Comparison of ENCODE assay signal across 15 cellular contexts in the genomic region with DNA sequence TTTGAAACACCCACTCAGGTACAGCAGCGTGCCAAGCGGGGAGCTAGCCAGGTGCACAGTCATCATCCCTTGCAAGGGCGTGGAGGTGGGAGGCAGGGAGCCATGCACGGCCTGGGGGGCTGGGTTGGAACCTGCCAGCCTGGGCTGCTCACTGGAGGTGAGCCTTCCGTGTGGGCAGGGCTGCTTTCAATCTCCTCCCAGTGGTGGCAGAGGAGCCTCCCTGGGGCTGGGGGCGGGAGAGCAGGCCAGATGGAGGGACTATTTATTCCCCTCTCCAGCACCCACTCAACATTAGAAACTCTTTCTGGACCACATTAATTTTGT.
DNase-seq lines count a peak whose midpoint lies in the region; ATAC-seq, FAIRE-seq and TF ChIP-seq lines count a peak whose summit lies in the region.
"Had no signal": no experiment of that assay in that cellular context is flagged by ENCODE, and none has a peak within 500 bp of the region (broad histone marks: within the 10 kb centered on the region; RNA-seq: fewer than 3 reads in every experiment).

No MANE protein-coding gene starts in this region.

- BruUV-seq in MCF 10A (replicated peaks; lab: Mats Ljungman, UMichigan), result no TSS peak

- no peak for TF ChIP-seq POLR2A in A549 (IDR thresholded peaks at IDR 0.05; ENCODE audit: low read length)

- no peaks in the 10 kb centered on the region for H3K4me1 Mint-ChIP-seq in MCF 10A (ENCODE audit: insufficient read depth, unreplicated experiment)
- H3K4me1 Mint-ChIP-seq: activated T-helper 17 cell treated with anti-CD3 and anti-CD28 coated beads, Interleukin-2, amount 50 U/mL, for 72 hours had no signal

- H3K4me1 ChIP-seq in A549 (no peaks in the 10 kb centered on the region), lower lobe of right lung (no peaks in the 10 kb centered on the region)
- H3K4me1 ChIP-seq: SJSA1 had no signal

- DNase-seq in A549 (ENCODE audit: low read depth in 1 of 2, low spot score in 1 of 2) (no peak), HPDE6-E6E7 (ENCODE audit: extremely low spot score) (peak; percentile 19), MCF 10A (ENCODE audit: unreplicated experiment) (peak; percentile 45), lower lobe of right lung (no peak), dermis blood vessel endothelial cell (no peak), SKM-1 treated with dmso at 0.1 percent for 144 hours (lab: John Stamatoyannopoulos, UW; ENCODE audit: unreplicated experiment) (no peak)
- DNase-seq in stimulated activated naive CD4-positive, alpha-beta T cell (lab: John Stamatoyannopoulos, UW), result no peak
- DNase-seq: NCI-H187 treated with DMSO at 0.1 percent for 48 hours; NK-92 treated with Interleukin-12 subunit alpha and Interleukin-12 subunit beta, amount 100 ng/mL, for 24 hours had no signal

- FAIRE-seq in A549 (lab: Jason Lieb, UNC), result no peak
- FAIRE-seq: H54 had no signal

- peaks cover 17% of the 10 kb centered on the region for H3K36me3 ChIP-seq in lower lobe of right lung
- H3K36me3 ChIP-seq: SJSA1 had no signal

- H3K27me3 ChIP-seq in lower lobe of right lung (ENCODE audit: low read depth), result no peaks in the 10 kb centered on the region
- H3K27me3 ChIP-seq: neutrophil, SJSA1 had no signal

- CTCF ChIA-PET in A549 (lab: Yijun Ruan, JAX), result interaction anchor here (0.6 to 6.3 kb wide), 30 partner anchors 9 to 467 kb away, joined by 3 to 50 read pairs (median 4); no protein-coding TSS in a partner anchor
- CTCF ChIA-PET in MCF 10A (lab: Yijun Ruan, JAX), result interaction anchor here (0.6 to 2.6 kb wide), 20 partner anchors 9 to 440 kb away, joined by 3 to 19 read pairs (median 5); no protein-coding TSS in a partner anchor

- H3K9me3 ChIP-seq in A549 (no peaks in the 10 kb centered on the region), lower lobe of right lung (no peaks in the 10 kb centered on the region)
- H3K9me3 ChIP-seq: neutrophil, SJSA1 had no signal

- intact Hi-C loops in MCF 10A (cut with micrococcal nuclease) (no loop called here), lower lobe of right lung (cut with DNase I) (no loop called here)

- no peak for TF ChIP-seq RAD21 in A549 (conservative IDR thresholded peaks at IDR 0.05 in 1 of 2, IDR thresholded peaks at IDR 0.05 in 1 of 2)

- TF ChIP-seq CTCF in A549 (IDR thresholded peaks at IDR 0.05) (no peak), MCF 10A (IDR thresholded peaks at IDR 0.05; ENCODE audit: unreplicated experiment) (no peak), lower lobe of right lung (IDR thresholded peaks at IDR 0.05) (no peak)

- peaks cover 29% of the 10 kb centered on the region for H3K36me3 Mint-ChIP-seq in MCF 10A (ENCODE audit: insufficient read depth, unreplicated experiment)

- H3K4me3 ChIP-seq in A549, result no peak overlapping the region
- H3K4me3 ChIP-seq in lower lobe of right lung, result no peak overlapping the region
- H3K4me3 ChIP-seq: SJSA1 had no signal

- ATAC-seq in A549 (peak; percentile 27 to 42; a peak in 3 of 6 replicates), lower lobe of right lung (peak; percentile 8 to 19), GM21367 (IDR thresholded peaks at IDR 0.05; ENCODE audit: unreplicated experiment) (no peak)

- no peak overlapping the region for H3K27ac Mint-ChIP-seq in MCF 10A (ENCODE audit: low read depth, unreplicated experiment)
- H3K27ac Mint-ChIP-seq: activated T-helper 17 cell treated with anti-CD3 and anti-CD28 coated beads, Interleukin-2, amount 50 U/mL, for 72 hours had no signal

- H3K27me3 Mint-ChIP-seq in MCF 10A (ENCODE audit: insufficient read depth, unreplicated experiment), result no peaks in the 10 kb centered on the region
- H3K27me3 Mint-ChIP-seq: activated T-helper 17 cell treated with anti-CD3 and anti-CD28 coated beads, Interleukin-2, amount 50 U/mL, for 72 hours had no signal

- 84% methylated on average over 6 of the region's 6 CpGs for WGBS in A549 (ENCODE audit: missing lambda C conversion rate)

- POLR2A ChIA-PET in A549 (lab: Yijun Ruan, JAX), result no interaction called here
- POLR2A ChIA-PET in MCF 10A (lab: Yijun Ruan, JAX), result interaction anchor here (0.9 kb wide), 1 partner anchor 10 kb away, joined by 3 read pairs; no protein-coding TSS in a partner anchor

- no peak overlapping the region for H3K27ac ChIP-seq in A549
- H3K27ac ChIP-seq in lower lobe of right lung, result no peak overlapping the region
- H3K27ac ChIP-seq: KMS-11, neutrophil, SJSA1 had no signal

- H3K4me2 ChIP-seq in A549, result no peak overlapping the region
- H3K4me2 ChIP-seq: KMS-11 had no signal

- no peak for TF ChIP-seq EP300 in A549 (IDR thresholded peaks at IDR 0.05)

- H3K9me3 Mint-ChIP-seq in MCF 10A (ENCODE audit: unreplicated experiment), result no peaks in the 10 kb centered on the region
- H3K9me3 Mint-ChIP-seq: activated T-helper 17 cell treated with anti-CD3 and anti-CD28 coated beads, Interleukin-2, amount 50 U/mL, for 72 hours had no signal

- H3K4me3 Mint-ChIP-seq in MCF 10A (ENCODE audit: unreplicated experiment), result no peak overlapping the region
- H3K4me3 Mint-ChIP-seq: activated T-helper 17 cell treated with anti-CD3 and anti-CD28 coated beads, Interleukin-2, amount 50 U/mL, for 72 hours had no signal

TF ChIP-seq in A549, 52 proteins besides CTCF, POLR2A, EP300 and RAD21:
- TF ChIP-seq RCOR1 (IDR thresholded peaks at IDR 0.05; ENCODE audit: low read depth, low read length), result no peak
TF ChIP-seq in A549: peak in this region for 0.

Comparison
In these comparisons a context has a peak if more than half of its experiments do, and no peak if none do; other contexts are left out.
1. DNase-seq: peak in HPDE6-E6E7 (single experiment) and MCF 10A (single experiment); none in A549 (0 of 2), lower lobe of right lung (single experiment), dermis blood vessel endothelial cell (single experiment), SKM-1 treated with dmso at 0.1 percent for 144 hours (single experiment) and stimulated activated naive CD4-positive, alpha-beta T cell (0 of 6).